In genomic region chr3:8742921-8743605, GRCh38 we compare ENCODE assay signal across 17 cellular contexts. TPM values are rescaled to one million over a fixed set of nuclear protein-coding genes. Genes with fewer than 3 reads are reported as not detected.
DNase-seq lines count a peak whose midpoint lies in the region; ATAC-seq and TF ChIP-seq lines count a peak whose summit lies in the region.
"Had no signal": no experiment of that assay in that cellular context is flagged by ENCODE, and none has a peak within 500 bp of the region (broad histone marks: within the 10 kb centered on the region; RNA-seq: fewer than 3 reads in every experiment).

No MANE protein-coding gene starts in this region.

- no peak overlapping the region for H3K27ac ChIP-seq in left lung

- no peak overlapping the region for H3K27ac Mint-ChIP-seq in WTC11
- peak overlapping the region; percentile 20 for H3K27ac Mint-ChIP-seq in glutamatergic neuron (ENCODE audit: unreplicated experiment)
- H3K27ac Mint-ChIP-seq: CD4-positive, CD25-positive, alpha-beta regulatory T cell; dendritic cell treated with granulocyte-macrophage colony-stimulating factor and Interleukin-4, amounts not matched to agents 40 ng/mL and 50 ng/mL, for 4 days; naive thymus-derived CD4-positive, alpha-beta T cell; stimulated activated naive CD8-positive, alpha-beta T cell treated with anti-CD3 and anti-CD28 coated beads, Interleukin-15, Interleukin-2, amounts not matched to agents 100 ng/mL and 50 ng/mL, for 24 hours had no signal

- no peak overlapping the region for H3K4me3 ChIP-seq in BJ (ENCODE audit: low read depth, low read length)
- H3K4me3 ChIP-seq in MG63: no peak overlapping the region
- no peak overlapping the region for H3K4me3 ChIP-seq in left lung

- H3K4me3 Mint-ChIP-seq in WTC11 (0 out of 2 replicates have a peak overlapping the region, but pooled peaks have one; percentile 52), glutamatergic neuron (ENCODE audit: unreplicated experiment) (no peak overlapping the region)
- H3K4me3 Mint-ChIP-seq: CD4-positive, CD25-positive, alpha-beta regulatory T cell; dendritic cell treated with granulocyte-macrophage colony-stimulating factor and Interleukin-4, amounts not matched to agents 40 ng/mL and 50 ng/mL, for 4 days; naive thymus-derived CD4-positive, alpha-beta T cell; stimulated activated naive CD8-positive, alpha-beta T cell treated with anti-CD3 and anti-CD28 coated beads, Interleukin-15, Interleukin-2, amounts not matched to agents 100 ng/mL and 50 ng/mL, for 24 hours had no signal

- H3K27me3 Mint-ChIP-seq in WTC11 (ENCODE audit: low read depth) (peaks cover 12% of the 10 kb centered on the region), glutamatergic neuron (ENCODE audit: unreplicated experiment) (peaks cover 2% of the 10 kb centered on the region)

- H3K9me3 Mint-ChIP-seq in WTC11 (no peaks in the 10 kb centered on the region), glutamatergic neuron (ENCODE audit: unreplicated experiment) (peaks cover 4% of the 10 kb centered on the region)
- H3K9me3 Mint-ChIP-seq: dendritic cell treated with granulocyte-macrophage colony-stimulating factor and Interleukin-4, amounts not matched to agents 40 ng/mL and 50 ng/mL, for 4 days; stimulated activated naive CD8-positive, alpha-beta T cell treated with anti-CD3 and anti-CD28 coated beads, Interleukin-15, Interleukin-2, amounts not matched to agents 100 ng/mL and 50 ng/mL, for 24 hours had no signal

- intact Hi-C loops in left lung (cut with DNase I) (no loop called here), left colon (cut with DNase I, micrococcal nuclease) (no loop called here)

- H3K9me3 ChIP-seq in MG63 (no peaks in the 10 kb centered on the region), left lung (no peaks in the 10 kb centered on the region)

- TF ChIP-seq CTCF in BJ (IDR thresholded peaks at IDR 0.05; ENCODE audit: insufficient read depth, low read depth, low read length): no peak
- no peak for TF ChIP-seq CTCF in WTC11 (IDR thresholded peaks at IDR 0.05)
- TF ChIP-seq CTCF in glutamatergic neuron (IDR thresholded peaks at IDR 0.05; ENCODE audit: partially characterized antibody, unreplicated experiment): no peak
- no peak for TF ChIP-seq CTCF in left lung (IDR thresholded peaks at IDR 0.05)

- H3K36me3 ChIP-seq in BJ (ENCODE audit: control insufficient read depth, insufficient read depth, low read length): no peaks in the 10 kb centered on the region
- no peaks in the 10 kb centered on the region for H3K36me3 ChIP-seq in MG63
- H3K36me3 ChIP-seq in left lung: no peaks in the 10 kb centered on the region

- H3K4me1 Mint-ChIP-seq in WTC11: peaks cover 33% of the 10 kb centered on the region
- peaks cover 19% of the 10 kb centered on the region for H3K4me1 Mint-ChIP-seq in glutamatergic neuron (ENCODE audit: low read depth, unreplicated experiment)
- H3K4me1 Mint-ChIP-seq: CD4-positive, CD25-positive, alpha-beta regulatory T cell; naive thymus-derived CD4-positive, alpha-beta T cell had no signal

- DNase-seq in BJ (ENCODE audit: low read depth): peak; percentile 47
- DNase-seq in MG63: peak; percentile 30
- no peak for DNase-seq in WTC11 (ENCODE audit: low spot score)
- DNase-seq in glutamatergic neuron: no peak
- DNase-seq in NCI-H2029 (lab: John Stamatoyannopoulos, UW): no peak
- no peak for DNase-seq in activated CD4-positive, alpha-beta T cell treated with anti-CD3 and anti-CD28 coated beads, Interleukin-2, amount 50 U/mL, for 1 hour
- no peak for DNase-seq in left lung
- no peak for DNase-seq in left colon
- DNase-seq: CD4-positive, CD25-positive, alpha-beta regulatory T cell; naive thymus-derived CD4-positive, alpha-beta T cell; NCI-H1694; NCI-H526; retina; SHP77 had no signal

- CTCF ChIA-PET in BJ (lab: Yijun Ruan, JAX): interaction anchor here (0.5 to 4.7 kb wide), 7 partner anchors 11 to 461 kb away, joined by 3 to 19 read pairs (median 3); partner anchors contain the start of gene OXTR
- CTCF ChIA-PET in WTC11 (lab: Charles Lee): interaction anchor here (0.7 to 5.3 kb wide), 4 partner anchors 10 to 26 kb away, joined by 3 to 40 read pairs (median 11); partner anchors contain the start of genes CAV3 and OXTR

- ATAC-seq in WTC11: no peak
- no peak for ATAC-seq in left lung
- no peak for ATAC-seq in left colon
- ATAC-seq: naive thymus-derived CD4-positive, alpha-beta T cell had no signal

- no peaks in the 10 kb centered on the region for H3K4me1 ChIP-seq in left lung

- POLR2A ChIA-PET in BJ (lab: Charles Lee) (interaction anchor here (0.7 kb wide), 1 partner anchor 664 kb away, joined by 3 read pairs; no protein-coding TSS in a partner anchor), WTC11 (lab: Charles Lee) (interaction anchor here (0.6 kb wide), 1 partner anchor 1416 kb away, joined by 4 read pairs; no protein-coding TSS in a partner anchor)

- H3K27me3 ChIP-seq in BJ (ENCODE audit: control insufficient read depth, insufficient read depth, low read length) (no peaks in the 10 kb centered on the region), MG63 (no peaks in the 10 kb centered on the region), left lung (peaks cover 0 to 8% of the 10 kb centered on the region in 2 donors)

- no peaks in the 10 kb centered on the region for H3K36me3 Mint-ChIP-seq in WTC11
- peaks cover 10% of the 10 kb centered on the region for H3K36me3 Mint-ChIP-seq in glutamatergic neuron (ENCODE audit: unreplicated experiment)
- H3K36me3 Mint-ChIP-seq: CD4-positive, CD25-positive, alpha-beta regulatory T cell; naive thymus-derived CD4-positive, alpha-beta T cell had no signal

TF ChIP-seq in WTC11, 78 proteins besides CTCF, POLR2A, EP300 and RAD21 (continues in another document):
- TF ChIP-seq ESRRA (CRISPR knock-in tag; IDR thresholded peaks at IDR 0.05; ENCODE audit: borderline replicate concordance) (no peak), ZSCAN18 (CRISPR knock-in tag; IDR thresholded peaks at IDR 0.05) (no peak), PRDM15 (CRISPR knock-in tag; IDR thresholded peaks at IDR 0.05) (no peak), NR3C1 (CRISPR knock-in tag; conservative IDR thresholded peaks at IDR 0.05; ENCODE audit: low read depth) (no peak), JAZF1 (CRISPR knock-in tag; IDR thresholded peaks at IDR 0.05) (no peak), ETV6 (CRISPR knock-in tag; IDR thresholded peaks at IDR 0.05) (no peak), GRHL2 (CRISPR knock-in tag; IDR thresholded peaks at IDR 0.05; ENCODE audit: insufficient replicate concordance, severe bottlenecking) (no peak), MAX (CRISPR knock-in tag; IDR thresholded peaks at IDR 0.05) (no peak)

RNA-seq across cellular contexts. Expression of gene CAV3, which starts 9.5 kb away (rescaled TPM):
- polyA plus RNA-seq in BJ (2011; rRNA removed): 0.05 TPM in 1 of 2 replicates, not detected in the other
- polyA minus RNA-seq in BJ (2011; rRNA and poly(A)+ RNA removed): not detected in 2 replicates
- total RNA-seq in MG63 (2014; rRNA removed; shearing (Covaris generic); ENCODE audit: low replicate concordance): not detected in 2 replicates
- total RNA-seq in WTC11 (2021) (not detected in 3 replicates), glutamatergic neuron (ENCODE audit: unreplicated experiment) (0.29 TPM), left lung (under 1 TPM in 1 of 2 donors, not detected in 1; 0.37 TPM), left colon (not detected)
- total RNA-seq: CD4-positive, CD25-positive, alpha-beta regulatory T cell; kidney epithelial cell; naive thymus-derived CD4-positive, alpha-beta T cell had no signal
- polyA plus RNA-seq: CD4-positive, CD25-positive, alpha-beta regulatory T cell; naive thymus-derived CD4-positive, alpha-beta T cell had no signal

RNA-seq across cellular contexts. Expression of gene OXTR, which starts 26.4 kb away (rescaled TPM):
- polyA plus RNA-seq in BJ (2011; rRNA removed): 168 and 195 TPM in 2 replicates
- polyA minus RNA-seq in BJ (2011; rRNA and poly(A)+ RNA removed): 223 and 231 TPM in 2 replicates
- total RNA-seq in MG63 (2014; rRNA removed; shearing (Covaris generic); ENCODE audit: low replicate concordance): 0.03 and 0.15 TPM in 2 replicates
- total RNA-seq in WTC11 (2021) (1.6 to 3.6 TPM (median 1.7 TPM) in 3 replicates), glutamatergic neuron (ENCODE audit: unreplicated experiment) (4.0 TPM), left lung (1 to 10 TPM in 1 of 2 donors, under 1 TPM in 1; 0.82 to 4.9 TPM), left colon (under 1 TPM; 0.76 to 0.81 TPM)
- polyA plus RNA-seq: CD4-positive, CD25-positive, alpha-beta regulatory T cell; naive thymus-derived CD4-positive, alpha-beta T cell had no signal

Comparison
In these comparisons a context has a peak if more than half of its experiments do, and no peak if none do; other contexts are left out.
1. DNase-seq: peak in BJ (single experiment) and MG63 (single experiment); none in WTC11 (single experiment), glutamatergic neuron (single experiment), NCI-H2029 (single experiment), activated CD4-positive, alpha-beta T cell treated with anti-CD3 and anti-CD28 coated beads, Interleukin-2, amount 50 U/mL, for 1 hour (single experiment), left lung (0 of 2) and left colon (0 of 2).